Comparison of ENCODE assay signal across 1 cellular context in genomic region chr6:166587631-166588413, GRCh38.
TF ChIP-seq lines count a peak whose summit lies in the region.

No MANE protein-coding gene starts in this region.

TF ChIP-seq in GM12878, 131 proteins besides CTCF, POLR2A, EP300 and RAD21 (continued from another document and continues in another):
- TF ChIP-seq SMAD1 (IDR thresholded peaks at IDR 0.05; ENCODE audit: low read depth, partially characterized antibody) (no peak), JUND (IDR thresholded peaks at IDR 0.05; ENCODE audit: low read depth, low read length) (no peak), MXI1 (IDR thresholded peaks at IDR 0.05; ENCODE audit: low read depth, low read length) (no peak), EED (IDR thresholded peaks at IDR 0.05; ENCODE audit: low read depth) (peak; percentile 53; the same call in 1 of the 2 replicates), IKZF1 (conservative IDR thresholded peaks at IDR 0.05) (no peak; the same call in none of the 2 replicates), CREM (IDR thresholded peaks at IDR 0.05; ENCODE audit: low read depth) (0 out of 2 replicates have a peak, but pooled peaks have one; percentile 6), ZNF274 (IDR thresholded peaks at IDR 0.05; ENCODE audit: insufficient read depth, insufficient read length) (no peak), ASH2L (IDR thresholded peaks at IDR 0.05; ENCODE audit: borderline replicate concordance, low read depth) (no peak), PAX5 (IDR thresholded peaks at IDR 0.05; ENCODE audit: borderline replicate concordance, low read depth, low read length) (no peak), STAT1 (conservative IDR thresholded peaks at IDR 0.05) (no peak), BCL3 (IDR thresholded peaks at IDR 0.05; ENCODE audit: borderline replicate concordance, insufficient read depth, low read depth, low read length, poor library complexity, severe bottlenecking) (no peak), HDGF (IDR thresholded peaks at IDR 0.05) (no peak), BHLHE40 (IDR thresholded peaks at IDR 0.05; ENCODE audit: borderline replicate concordance in 1 of 2, low read depth in 2 of 2, low read length in 1 of 2) (peak in 1 of 2 experiments; percentile 12; a peak in 1 of 4 replicates), CHD1 (IDR thresholded peaks at IDR 0.05; ENCODE audit: low read depth, low read length) (no peak; the same call in 1 of the 2 replicates), ZBTB33 (IDR thresholded peaks at IDR 0.05) (no peak), SRF (IDR thresholded peaks at IDR 0.05; ENCODE audit: low read depth in 2 of 2, low read length in 2 of 2) (no peak), ZBTB4 (CRISPR knock-in tag; IDR thresholded peaks at IDR 0.05) (no peak), SIN3A (IDR thresholded peaks at IDR 0.05; ENCODE audit: low read depth, low read length) (no peak), MTA2 (IDR thresholded peaks at IDR 0.05; ENCODE audit: low read depth) (0 out of 2 replicates have a peak, but pooled peaks have one; percentile 21), YY1 (IDR thresholded peaks at IDR 0.05; ENCODE audit: low read depth, low read length) (0 out of 2 replicates have a peak, but pooled peaks have one; percentile 34), LARP7 (IDR thresholded peaks at IDR 0.05) (no peak), RAD51 (IDR thresholded peaks at IDR 0.05) (no peak), RBBP5 (conservative IDR thresholded peaks at IDR 0.05) (no peak), IKZF2 (IDR thresholded peaks at IDR 0.05) (peak; percentile 53 to 58; a peak in 2 of 4 replicates), CREB1 (IDR thresholded peaks at IDR 0.05; ENCODE audit: low read depth) (0 out of 2 replicates have a peak, but pooled peaks have one; percentile 7), CBX3 (IDR thresholded peaks at IDR 0.05; ENCODE audit: borderline replicate concordance, low read depth) (no peak), NFIC (IDR thresholded peaks at IDR 0.05; ENCODE audit: low read depth, low read length) (peak; percentile 33; the same call in 1 of the 2 replicates), SPI1 (IDR thresholded peaks at IDR 0.05; ENCODE audit: borderline replicate concordance, insufficient read depth, low read depth, low read length) (peak; percentile 91), BMI1 (IDR thresholded peaks at IDR 0.05; ENCODE audit: borderline replicate concordance) (no peak), POU2F2 (IDR thresholded peaks at IDR 0.05; ENCODE audit: borderline replicate concordance, low read depth, low read length) (peak; percentile 24; the same call in 1 of the 3 replicates), FOXM1 (IDR thresholded peaks at IDR 0.05; ENCODE audit: low read depth, low read length) (no peak), PKNOX1 (IDR thresholded peaks at IDR 0.05) (peak; percentile 82), RUNX3 (IDR thresholded peaks at IDR 0.05; ENCODE audit: low read length) (peak; percentile 75), MTA3 (IDR thresholded peaks at IDR 0.05; ENCODE audit: borderline replicate concordance, low read length) (no peak), KLF5 (IDR thresholded peaks at IDR 0.05; ENCODE audit: partially characterized antibody) (no peak), POLR2AphosphoS5 (IDR thresholded peaks at IDR 0.05; ENCODE audit: low read length) (no peak), RELA (IDR thresholded peaks at IDR 0.05; ENCODE audit: borderline replicate concordance, partially characterized antibody) (no peak), MEF2A (IDR thresholded peaks at IDR 0.05; ENCODE audit: insufficient read depth, low read depth, low read length) (no peak), SUPT20H (IDR thresholded peaks at IDR 0.05; ENCODE audit: borderline replicate concordance, control insufficient read depth, low read depth, low read length) (no peak), BCL11A (IDR thresholded peaks at IDR 0.05; ENCODE audit: low read depth, low read length) (no peak), NR2C2 (IDR thresholded peaks at IDR 0.05; ENCODE audit: borderline replicate concordance, control insufficient read depth, insufficient read length, low read depth) (no peak), ATF7 (IDR thresholded peaks at IDR 0.05; ENCODE audit: low read depth) (no peak), KDM1A (IDR thresholded peaks at IDR 0.05; ENCODE audit: borderline replicate concordance) (no peak)
- TF ChIP-seq, protein P1, sequence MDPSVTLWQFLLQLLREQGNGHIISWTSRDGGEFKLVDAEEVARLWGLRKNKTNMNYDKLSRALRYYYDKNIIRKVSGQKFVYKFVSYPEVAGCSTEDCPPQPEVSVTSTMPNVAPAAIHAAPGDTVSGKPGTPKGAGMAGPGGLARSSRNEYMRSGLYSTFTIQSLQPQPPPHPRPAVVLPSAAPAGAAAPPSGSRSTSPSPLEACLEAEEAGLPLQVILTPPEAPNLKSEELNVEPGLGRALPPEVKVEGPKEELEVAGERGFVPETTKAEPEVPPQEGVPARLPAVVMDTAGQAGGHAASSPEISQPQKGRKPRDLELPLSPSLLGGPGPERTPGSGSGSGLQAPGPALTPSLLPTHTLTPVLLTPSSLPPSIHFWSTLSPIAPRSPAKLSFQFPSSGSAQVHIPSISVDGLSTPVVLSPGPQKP (IDR thresholded peaks at IDR 0.05; ENCODE audit: low read depth, low read length): no peak
- TF ChIP-seq, protein P2, sequence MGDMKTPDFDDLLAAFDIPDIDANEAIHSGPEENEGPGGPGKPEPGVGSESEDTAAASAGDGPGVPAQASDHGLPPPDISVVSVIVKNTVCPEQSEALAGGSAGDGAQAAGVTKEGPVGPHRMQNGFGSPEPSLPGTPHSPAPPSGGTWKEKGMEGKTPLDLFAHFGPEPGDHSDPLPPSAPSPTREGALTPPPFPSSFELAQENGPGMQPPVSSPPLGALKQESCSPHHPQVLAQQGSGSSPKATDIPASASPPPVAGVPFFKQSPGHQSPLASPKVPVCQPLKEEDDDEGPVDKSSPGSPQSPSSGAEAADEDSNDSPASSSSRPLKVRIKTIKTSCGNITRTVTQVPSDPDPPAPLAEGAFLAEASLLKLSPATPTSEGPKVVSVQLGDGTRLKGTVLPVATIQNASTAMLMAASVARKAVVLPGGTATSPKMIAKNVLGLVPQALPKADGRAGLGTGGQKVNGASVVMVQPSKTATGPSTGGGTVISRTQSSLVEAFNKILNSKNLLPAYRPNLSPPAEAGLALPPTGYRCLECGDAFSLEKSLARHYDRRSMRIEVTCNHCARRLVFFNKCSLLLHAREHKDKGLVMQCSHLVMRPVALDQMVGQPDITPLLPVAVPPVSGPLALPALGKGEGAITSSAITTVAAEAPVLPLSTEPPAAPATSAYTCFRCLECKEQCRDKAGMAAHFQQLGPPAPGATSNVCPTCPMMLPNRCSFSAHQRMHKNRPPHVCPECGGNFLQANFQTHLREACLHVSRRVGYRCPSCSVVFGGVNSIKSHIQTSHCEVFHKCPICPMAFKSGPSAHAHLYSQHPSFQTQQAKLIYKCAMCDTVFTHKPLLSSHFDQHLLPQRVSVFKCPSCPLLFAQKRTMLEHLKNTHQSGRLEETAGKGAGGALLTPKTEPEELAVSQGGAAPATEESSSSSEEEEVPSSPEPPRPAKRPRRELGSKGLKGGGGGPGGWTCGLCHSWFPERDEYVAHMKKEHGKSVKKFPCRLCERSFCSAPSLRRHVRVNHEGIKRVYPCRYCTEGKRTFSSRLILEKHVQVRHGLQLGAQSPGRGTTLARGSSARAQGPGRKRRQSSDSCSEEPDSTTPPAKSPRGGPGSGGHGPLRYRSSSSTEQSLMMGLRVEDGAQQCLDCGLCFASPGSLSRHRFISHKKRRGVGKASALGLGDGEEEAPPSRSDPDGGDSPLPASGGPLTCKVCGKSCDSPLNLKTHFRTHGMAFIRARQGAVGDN (IDR thresholded peaks at IDR 0.05): no peak
- TF ChIP-seq, protein P3, sequence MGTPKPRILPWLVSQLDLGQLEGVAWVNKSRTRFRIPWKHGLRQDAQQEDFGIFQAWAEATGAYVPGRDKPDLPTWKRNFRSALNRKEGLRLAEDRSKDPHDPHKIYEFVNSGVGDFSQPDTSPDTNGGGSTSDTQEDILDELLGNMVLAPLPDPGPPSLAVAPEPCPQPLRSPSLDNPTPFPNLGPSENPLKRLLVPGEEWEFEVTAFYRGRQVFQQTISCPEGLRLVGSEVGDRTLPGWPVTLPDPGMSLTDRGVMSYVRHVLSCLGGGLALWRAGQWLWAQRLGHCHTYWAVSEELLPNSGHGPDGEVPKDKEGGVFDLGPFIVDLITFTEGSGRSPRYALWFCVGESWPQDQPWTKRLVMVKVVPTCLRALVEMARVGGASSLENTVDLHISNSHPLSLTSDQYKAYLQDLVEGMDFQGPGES (IDR thresholded peaks at IDR 0.05): no peak
- TF ChIP-seq, protein P4, sequence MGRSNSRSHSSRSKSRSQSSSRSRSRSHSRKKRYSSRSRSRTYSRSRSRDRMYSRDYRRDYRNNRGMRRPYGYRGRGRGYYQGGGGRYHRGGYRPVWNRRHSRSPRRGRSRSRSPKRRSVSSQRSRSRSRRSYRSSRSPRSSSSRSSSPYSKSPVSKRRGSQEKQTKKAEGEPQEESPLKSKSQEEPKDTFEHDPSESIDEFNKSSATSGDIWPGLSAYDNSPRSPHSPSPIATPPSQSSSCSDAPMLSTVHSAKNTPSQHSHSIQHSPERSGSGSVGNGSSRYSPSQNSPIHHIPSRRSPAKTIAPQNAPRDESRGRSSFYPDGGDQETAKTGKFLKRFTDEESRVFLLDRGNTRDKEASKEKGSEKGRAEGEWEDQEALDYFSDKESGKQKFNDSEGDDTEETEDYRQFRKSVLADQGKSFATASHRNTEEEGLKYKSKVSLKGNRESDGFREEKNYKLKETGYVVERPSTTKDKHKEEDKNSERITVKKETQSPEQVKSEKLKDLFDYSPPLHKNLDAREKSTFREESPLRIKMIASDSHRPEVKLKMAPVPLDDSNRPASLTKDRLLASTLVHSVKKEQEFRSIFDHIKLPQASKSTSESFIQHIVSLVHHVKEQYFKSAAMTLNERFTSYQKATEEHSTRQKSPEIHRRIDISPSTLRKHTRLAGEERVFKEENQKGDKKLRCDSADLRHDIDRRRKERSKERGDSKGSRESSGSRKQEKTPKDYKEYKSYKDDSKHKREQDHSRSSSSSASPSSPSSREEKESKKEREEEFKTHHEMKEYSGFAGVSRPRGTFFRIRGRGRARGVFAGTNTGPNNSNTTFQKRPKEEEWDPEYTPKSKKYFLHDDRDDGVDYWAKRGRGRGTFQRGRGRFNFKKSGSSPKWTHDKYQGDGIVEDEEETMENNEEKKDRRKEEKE (IDR thresholded peaks at IDR 0.05): no peak
